In the genomic region with DNA sequence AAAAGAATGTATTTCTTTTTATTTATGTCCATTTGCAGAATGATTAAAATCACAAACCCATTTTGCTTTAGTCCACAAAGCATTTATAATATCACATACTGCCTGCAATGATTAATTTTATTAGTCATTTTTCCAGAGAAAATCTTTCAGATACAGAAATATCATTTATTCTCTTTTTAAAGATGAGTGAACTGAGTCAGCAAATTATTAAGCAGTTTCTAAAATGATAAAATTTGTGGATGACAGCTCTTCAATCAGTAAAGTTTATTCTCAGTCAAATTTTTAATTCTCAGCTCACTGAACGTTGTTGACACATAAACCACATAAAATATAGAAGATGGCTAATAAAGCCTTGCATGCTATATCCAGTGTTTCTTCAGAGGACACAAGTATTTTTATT, we compare ENCODE assay signal across 27 cellular contexts.
"Had no signal": no experiment of that assay in that cellular context is flagged by ENCODE, and none has a peak within 500 bp of the region (broad histone marks: within the 10 kb centered on the region; RNA-seq: fewer than 3 reads in every experiment).

No MANE protein-coding gene starts in this region.

- DNase-seq: natural killer cell; occipital lobe; psoas muscle; right cardiac atrium; spleen; stimulated activated CD4-positive, alpha-beta T cell treated with anti-CD3 and anti-CD28 coated beads, Interleukin-12 subunit alpha, Interleukin-12 subunit beta, amount 100 ng/mL, for 4 hours; stimulated activated CD4-positive, alpha-beta T cell treated with anti-CD3 and anti-CD28 coated beads, Interleukin-1b, Interleukin-23, amount 100 ng/mL, for 48 hours; stimulated activated CD4-positive, alpha-beta T cell treated with anti-CD3 and anti-CD28 coated beads, Interleukin-4, amount 100 ng/mL, for 1 hour; stimulated activated CD4-positive, alpha-beta T cell treated with anti-CD3 and anti-CD28 coated beads, Interleukin-4, amount 100 ng/mL, for 4 hours; stimulated activated CD8-positive, alpha-beta memory T cell treated with anti-CD3 and anti-CD28 coated beads, Interleukin-4, amount 100 ng/mL, for 48 hours; stimulated activated naive CD4-positive, alpha-beta T cell; stimulated activated naive CD8-positive, alpha-beta T cell treated with anti-CD3 and anti-CD28 coated beads, Interleukin-15, amount 100 ng/mL, for 72 hours; stimulated activated naive CD8-positive, alpha-beta T cell treated with anti-CD3 and anti-CD28 coated beads, Interleukin-15, Interleukin-2, amounts not matched to agents 100 U/mL and 50 U/mL, for 24 hours; substantia nigra; testis; tibial artery; transverse colon; upper lobe of right lung; uterus had no signal

- H3K27ac ChIP-seq: neural progenitor cell, ovary, parathyroid adenoma, psoas muscle, skin epidermis, spleen, suprapubic skin, testis, tibial artery, transverse colon, upper lobe of right lung, uterus had no signal

- H3K4me3 ChIP-seq: neural progenitor cell, ovary, psoas muscle, skin epidermis, smooth muscle cell, spleen, suprapubic skin, testis, tibial artery, transverse colon, upper lobe of right lung, uterus had no signal

- H2AFZ ChIP-seq: neural progenitor cell, parathyroid adenoma had no signal

- H3K79me2 ChIP-seq: parathyroid adenoma had no signal

- H3K4me2 ChIP-seq: neural progenitor cell, smooth muscle cell had no signal

- H3K9me3 ChIP-seq: ovary, psoas muscle, suprapubic skin, testis, tibial artery, transverse colon, upper lobe of right lung, uterus had no signal

- H3K36me3 ChIP-seq: neural progenitor cell, ovary, spleen, suprapubic skin, tibial artery, transverse colon, upper lobe of right lung, uterus had no signal

- H3K9ac ChIP-seq: neural progenitor cell, parathyroid adenoma had no signal

- ATAC-seq: natural killer cell; psoas muscle; right cardiac atrium; sciatic nerve; stimulated activated memory B cell treated with anti-CD40 and anti-IgM and Interleukin-4, amounts not matched to agents 10 μg/mL and 1 μg/mL and 100 μg/mL, for 72 hours; stimulated activated naive CD8-positive, alpha-beta T cell treated with anti-CD3 and anti-CD28 coated beads, Interleukin-15, amount 100 ng/mL, for 72 hours; stimulated activated naive CD8-positive, alpha-beta T cell treated with anti-CD3 and anti-CD28 coated beads, Interleukin-15, Interleukin-2, amounts not matched to agents 100 U/mL and 50 U/mL, for 24 hours; upper lobe of right lung had no signal

- H3K4me1 ChIP-seq: neural progenitor cell, parathyroid adenoma, psoas muscle, spleen, suprapubic skin, testis, tibial artery, transverse colon, upper lobe of right lung, uterus had no signal

- H3K27me3 ChIP-seq: neural progenitor cell, ovary, spleen, suprapubic skin, testis, tibial artery, transverse colon, upper lobe of right lung, uterus had no signal
